Comparison of ENCODE assay signal across 25 cellular contexts in genomic region chr7:3002631-3003030, GRCh38. TPM values are rescaled to one million over a fixed set of nuclear protein-coding genes. Genes with fewer than 3 reads are reported as not detected.
A peak's percentile ranks its signal among the peaks of the same experiment; 100 is the strongest.
DNase-seq lines count a peak whose midpoint lies in the region; ATAC-seq lines count a peak whose summit lies in the region.
"Had no signal": no experiment of that assay in that cellular context is flagged by ENCODE, and none has a peak within 500 bp of the region (broad histone marks: within the 10 kb centered on the region; RNA-seq: fewer than 3 reads in every experiment).

No MANE protein-coding gene starts in this region.

- CTCF ChIA-PET in activated CD8-positive, alpha-beta memory T cell treated with anti-CD3 and anti-CD28 coated beads, Interleukin-2, amount 10 ng/mL, durations not matched to agents 7 days and 5 days (lab: Charles Lee): no interaction called here

- intact Hi-C loops in activated T-helper 1 cell treated with anti-CD3 and anti-CD28 coated beads, Interleukin-12 subunit alpha, Interleukin-12 subunit beta, Interleukin-2, Interleukin-4 antibody, amounts not matched to agents 30 ng/mL and 10 ng/mL and 1 ng/mL, durations not matched to agents 14 hours and 24 hours and 36 hours (cut with micrococcal nuclease): no loop called here

- H3K4me1 Mint-ChIP-seq in activated CD8-positive, alpha-beta memory T cell treated with anti-CD3 and anti-CD28 coated beads, Interleukin-2, amount 10 ng/mL, durations not matched to agents 7 days and 5 days: peaks cover 10% of the 10 kb centered on the region
- H3K4me1 Mint-ChIP-seq in activated T-helper 1 cell treated with anti-CD3 and anti-CD28 coated beads, Interleukin-12 subunit alpha, Interleukin-12 subunit beta, Interleukin-2, Interleukin-4 antibody, amounts not matched to agents 30 ng/mL and 10 ng/mL and 1 ng/mL, durations not matched to agents 14 hours and 24 hours and 36 hours (ENCODE audit: low read depth): peaks cover 15% of the 10 kb centered on the region
- H3K4me1 Mint-ChIP-seq in naive thymus-derived CD8-positive, alpha-beta T cell: peaks cover 30 to 70% (median 52%) of the 10 kb centered on the region in 4 donors
- peaks cover 57% of the 10 kb centered on the region for H3K4me1 Mint-ChIP-seq in stimulated activated effector memory CD8-positive, alpha-beta T cell treated with anti-CD3 and anti-CD28 coated beads, Interleukin-12 subunit alpha, Interleukin-12 subunit beta, amount 100 ng/mL, for 72 hours
- no peaks in the 10 kb centered on the region for H3K4me1 Mint-ChIP-seq in T-helper 2 cell treated with Interferon-gamma antibody and Interleukin-4, amounts not matched to agents 5 μg/mL and 100 μg/mL, for 36 hours (ENCODE audit: low read depth)
- H3K4me1 Mint-ChIP-seq: CD14-positive monocyte had no signal

- POLR2A ChIA-PET in naive thymus-derived CD8-positive, alpha-beta T cell (lab: Charles Lee): interaction anchor here (1.8 to 1.9 kb wide), 2 partner anchors 17 to 23 kb away, joined by 4 read pairs; no protein-coding TSS in a partner anchor

- ATAC-seq in activated CD8-positive, alpha-beta memory T cell treated with anti-CD3 and anti-CD28 coated beads, Interleukin-2, amount 10 ng/mL, durations not matched to agents 7 days and 5 days: no peak
- ATAC-seq in naive thymus-derived CD8-positive, alpha-beta T cell: no peak
- ATAC-seq in stimulated activated effector memory CD8-positive, alpha-beta T cell treated with anti-CD3 and anti-CD28 coated beads, Interleukin-12 subunit alpha, Interleukin-12 subunit beta, amount 100 ng/mL, for 72 hours: no peak
- ATAC-seq in GM18873 (IDR thresholded peaks at IDR 0.05; ENCODE audit: low FRiP score, unreplicated experiment) (no peak), GM19324 (IDR thresholded peaks at IDR 0.05; ENCODE audit: low FRiP score, unreplicated experiment) (no peak)
- ATAC-seq: Panc1 had no signal

- H3K27ac Mint-ChIP-seq in activated CD8-positive, alpha-beta memory T cell treated with anti-CD3 and anti-CD28 coated beads, Interleukin-2, amount 10 ng/mL, durations not matched to agents 7 days and 5 days: peak overlapping the region; percentile 12
- peak overlapping the region; percentile 9 for H3K27ac Mint-ChIP-seq in activated T-helper 1 cell treated with anti-CD3 and anti-CD28 coated beads, Interleukin-12 subunit alpha, Interleukin-12 subunit beta, Interleukin-2, Interleukin-4 antibody, amounts not matched to agents 30 ng/mL and 10 ng/mL and 1 ng/mL, durations not matched to agents 14 hours and 24 hours and 36 hours
- H3K27ac Mint-ChIP-seq in naive thymus-derived CD8-positive, alpha-beta T cell: peak overlapping the region in 7 of 10 donors; percentile 25 to 83 (median 56)
- H3K27ac Mint-ChIP-seq in stimulated activated effector memory CD8-positive, alpha-beta T cell treated with anti-CD3 and anti-CD28 coated beads, Interleukin-12 subunit alpha, Interleukin-12 subunit beta, amount 100 ng/mL, for 72 hours: peak overlapping the region; percentile 87
- no peak overlapping the region for H3K27ac Mint-ChIP-seq in T-helper 2 cell treated with Interferon-gamma antibody and Interleukin-4, amounts not matched to agents 5 μg/mL and 100 μg/mL, for 36 hours
- H3K27ac Mint-ChIP-seq: IgD-negative memory B cell had no signal

- no peak overlapping the region for H3K4me3 Mint-ChIP-seq in activated CD8-positive, alpha-beta memory T cell treated with anti-CD3 and anti-CD28 coated beads, Interleukin-2, amount 10 ng/mL, durations not matched to agents 7 days and 5 days
- H3K4me3 Mint-ChIP-seq in activated T-helper 1 cell treated with anti-CD3 and anti-CD28 coated beads, Interleukin-12 subunit alpha, Interleukin-12 subunit beta, Interleukin-2, Interleukin-4 antibody, amounts not matched to agents 30 ng/mL and 10 ng/mL and 1 ng/mL, durations not matched to agents 14 hours and 24 hours and 36 hours: no peak overlapping the region
- H3K4me3 Mint-ChIP-seq in naive thymus-derived CD8-positive, alpha-beta T cell: no peak overlapping the region
- H3K4me3 Mint-ChIP-seq in stimulated activated effector memory CD8-positive, alpha-beta T cell treated with anti-CD3 and anti-CD28 coated beads, Interleukin-12 subunit alpha, Interleukin-12 subunit beta, amount 100 ng/mL, for 72 hours: no peak overlapping the region
- H3K4me3 Mint-ChIP-seq in T-helper 2 cell treated with Interferon-gamma antibody and Interleukin-4, amounts not matched to agents 5 μg/mL and 100 μg/mL, for 36 hours: no peak overlapping the region
- H3K4me3 Mint-ChIP-seq: CD14-positive monocyte; CD8-positive, alpha-beta memory T cell; IgD-negative memory B cell had no signal

- H3K27me3 Mint-ChIP-seq in activated CD8-positive, alpha-beta memory T cell treated with anti-CD3 and anti-CD28 coated beads, Interleukin-2, amount 10 ng/mL, durations not matched to agents 7 days and 5 days: no peaks in the 10 kb centered on the region
- H3K27me3 Mint-ChIP-seq in activated T-helper 1 cell treated with anti-CD3 and anti-CD28 coated beads, Interleukin-12 subunit alpha, Interleukin-12 subunit beta, Interleukin-2, Interleukin-4 antibody, amounts not matched to agents 30 ng/mL and 10 ng/mL and 1 ng/mL, durations not matched to agents 14 hours and 24 hours and 36 hours (ENCODE audit: insufficient read depth): no peaks in the 10 kb centered on the region
- no peaks in the 10 kb centered on the region for H3K27me3 Mint-ChIP-seq in naive thymus-derived CD8-positive, alpha-beta T cell
- H3K27me3 Mint-ChIP-seq in T-helper 2 cell treated with Interferon-gamma antibody and Interleukin-4, amounts not matched to agents 5 μg/mL and 100 μg/mL, for 36 hours (ENCODE audit: low read depth): no peaks in the 10 kb centered on the region
- H3K27me3 Mint-ChIP-seq: IgD-negative memory B cell had no signal

- DNase-seq in activated CD8-positive, alpha-beta memory T cell treated with anti-CD3 and anti-CD28 coated beads, Interleukin-2, amount 10 ng/mL, durations not matched to agents 7 days and 5 days: no peak
- DNase-seq in activated CD8-positive, alpha-beta memory T cell treated with anti-CD3 and anti-CD28 coated beads for 24 hours: no peak
- DNase-seq in activated T-helper 1 cell treated with anti-CD3 and anti-CD28 coated beads, Interleukin-12 subunit alpha, Interleukin-12 subunit beta, Interleukin-2, Interleukin-4 antibody, amounts not matched to agents 30 ng/mL and 10 ng/mL and 1 ng/mL, durations not matched to agents 14 hours and 24 hours and 36 hours (ENCODE audit: low spot score): no peak
- DNase-seq in naive thymus-derived CD8-positive, alpha-beta T cell: no peak
- DNase-seq in stimulated activated effector memory CD8-positive, alpha-beta T cell treated with anti-CD3 and anti-CD28 coated beads, Interleukin-12 subunit alpha, Interleukin-12 subunit beta, amount 100 ng/mL, for 72 hours (ENCODE audit: low spot score in 2 of 2): no peak
- no peak for DNase-seq in T-helper 2 cell treated with Interferon-gamma antibody and Interleukin-4, amounts not matched to agents 5 μg/mL and 100 μg/mL, for 36 hours (ENCODE audit: low spot score)
- DNase-seq: 8988T; ACHN; BE2C; Calu3; CD8-positive, alpha-beta memory T cell; DMS79 treated with DMSO at 0.1 percent for 48 hours; GF-D8; GM23248; H7; MM.1S; NCI-H2029; NCI-H446 treated with DMSO at 0.1 percent for 48 hours; NCI-H526; SHP77 had no signal

- peaks cover 66% of the 10 kb centered on the region for H3K36me3 Mint-ChIP-seq in activated CD8-positive, alpha-beta memory T cell treated with anti-CD3 and anti-CD28 coated beads, Interleukin-2, amount 10 ng/mL, durations not matched to agents 7 days and 5 days
- H3K36me3 Mint-ChIP-seq in activated T-helper 1 cell treated with anti-CD3 and anti-CD28 coated beads, Interleukin-12 subunit alpha, Interleukin-12 subunit beta, Interleukin-2, Interleukin-4 antibody, amounts not matched to agents 30 ng/mL and 10 ng/mL and 1 ng/mL, durations not matched to agents 14 hours and 24 hours and 36 hours (ENCODE audit: low read depth): peaks cover 36% of the 10 kb centered on the region
- peaks cover 4 to 59% (median 20%) of the 10 kb centered on the region in 3 donors for H3K36me3 Mint-ChIP-seq in naive thymus-derived CD8-positive, alpha-beta T cell
- peaks cover 53% of the 10 kb centered on the region for H3K36me3 Mint-ChIP-seq in stimulated activated effector memory CD8-positive, alpha-beta T cell treated with anti-CD3 and anti-CD28 coated beads, Interleukin-12 subunit alpha, Interleukin-12 subunit beta, amount 100 ng/mL, for 72 hours
- peaks cover 52% of the 10 kb centered on the region for H3K36me3 Mint-ChIP-seq in T-helper 2 cell treated with Interferon-gamma antibody and Interleukin-4, amounts not matched to agents 5 μg/mL and 100 μg/mL, for 36 hours (ENCODE audit: low read depth)
- H3K36me3 Mint-ChIP-seq: CD14-positive monocyte had no signal

- H3K9me3 Mint-ChIP-seq in activated CD8-positive, alpha-beta memory T cell treated with anti-CD3 and anti-CD28 coated beads, Interleukin-2, amount 10 ng/mL, durations not matched to agents 7 days and 5 days (ENCODE audit: low read depth): no peaks in the 10 kb centered on the region
- peaks cover 10% of the 10 kb centered on the region for H3K9me3 Mint-ChIP-seq in activated T-helper 1 cell treated with anti-CD3 and anti-CD28 coated beads, Interleukin-12 subunit alpha, Interleukin-12 subunit beta, Interleukin-2, Interleukin-4 antibody, amounts not matched to agents 30 ng/mL and 10 ng/mL and 1 ng/mL, durations not matched to agents 14 hours and 24 hours and 36 hours
- no peaks in the 10 kb centered on the region for H3K9me3 Mint-ChIP-seq in naive thymus-derived CD8-positive, alpha-beta T cell
- no peaks in the 10 kb centered on the region for H3K9me3 Mint-ChIP-seq in stimulated activated effector memory CD8-positive, alpha-beta T cell treated with anti-CD3 and anti-CD28 coated beads, Interleukin-12 subunit alpha, Interleukin-12 subunit beta, amount 100 ng/mL, for 72 hours
- no peaks in the 10 kb centered on the region for H3K9me3 Mint-ChIP-seq in T-helper 2 cell treated with Interferon-gamma antibody and Interleukin-4, amounts not matched to agents 5 μg/mL and 100 μg/mL, for 36 hours
- H3K9me3 Mint-ChIP-seq: CD8-positive, alpha-beta memory T cell; IgD-negative memory B cell had no signal

RNA-seq across cellular contexts. Expression of gene CARD11, which starts 41.0 kb away (rescaled TPM):
- 100 to 1,000 TPM; 136 to 196 TPM for total RNA-seq in activated CD8-positive, alpha-beta memory T cell treated with anti-CD3 and anti-CD28 coated beads, Interleukin-2, amount 10 ng/mL, durations not matched to agents 7 days and 5 days
- total RNA-seq in activated T-helper 1 cell treated with anti-CD3 and anti-CD28 coated beads, Interleukin-12 subunit alpha, Interleukin-12 subunit beta, Interleukin-2, Interleukin-4 antibody, amounts not matched to agents 30 ng/mL and 10 ng/mL and 1 ng/mL, durations not matched to agents 14 hours and 24 hours and 36 hours: 120 and 128 TPM in 2 replicates
- 100 to 1,000 TPM; 104 to 109 TPM for total RNA-seq in naive thymus-derived CD8-positive, alpha-beta T cell
- 10 to 100 TPM; 10.8 to 40.2 (median 18.9) TPM for polyA plus RNA-seq in naive thymus-derived CD8-positive, alpha-beta T cell
- total RNA-seq: GM23248 had no signal
- polyA plus RNA-seq: GM23248 had no signal
